Comparison of ENCODE assay signal across 2 cellular contexts in genomic region chr7:143264196-143264568, GRCh38. TPM values are rescaled to one million over a fixed set of nuclear protein-coding genes. Genes with fewer than 3 reads are reported as not detected.
DNase-seq lines count a peak whose midpoint lies in the region; ATAC-seq and TF ChIP-seq lines count a peak whose summit lies in the region.
"Not testable (repeated sequence)": the region's sequence is repeated elsewhere in the genome, so short reads cannot be mapped to it uniquely, and the experiment has no call there.

No MANE protein-coding gene starts in this region.

- not testable (repeated sequence) for H3F3A ChIP-seq in PC-3 (ENCODE audit: low read length, unreplicated experiment)

- peaks cover 16% of the 10 kb centered on the region; the same call in 1 of the 2 replicates for H3K36me3 ChIP-seq in PC-3 (ENCODE audit: low read depth, low read length)

- CTCF ChIA-PET in PC-3 (lab: Charles Lee): interaction anchor here (1.7 kb wide), 1 partner anchor 35 kb away, joined by 5 read pairs; no protein-coding TSS in a partner anchor

- not testable (repeated sequence) for H3K9me3 ChIP-seq in PC-3 (ENCODE audit: low read length); mononuclear cell (ENCODE audit: low read depth, low read length)

- not testable (repeated sequence) for ATAC-seq in PC-3

- TF ChIP-seq CTCF in PC-3 (conservative IDR thresholded peaks at IDR 0.05; ENCODE audit: low read depth, low read length): not testable (repeated sequence)

- H3K27ac ChIP-seq in PC-3 (ENCODE audit: low read length): not testable (repeated sequence)

- H2AFZ ChIP-seq in PC-3 (ENCODE audit: low read length): peak overlapping the region; percentile 92

- intact Hi-C loops in PC-3 (cut with micrococcal nuclease): not testable (repeated sequence)

- not testable (repeated sequence) for BruUV-seq in PC-3 (replicated peaks; lab: Mats Ljungman, UMichigan)

- H3K4me3 ChIP-seq in PC-3 (ENCODE audit: low read length) (peak overlapping the region; percentile 83), mononuclear cell (ENCODE audit: low read length) (peak overlapping the region; percentile 75)

- not testable (repeated sequence) for H3K9me2 ChIP-seq in PC-3 (replicated peaks; ENCODE audit: low read length)

- POLR2A ChIA-PET in PC-3 (lab: Charles Lee; ENCODE audit: unreplicated experiment): interaction anchor here (1.2 to 1.7 kb wide), 2 partner anchors 15 to 32 kb away, joined by 7 read pairs; no protein-coding TSS in a partner anchor

- H4K20me1 ChIP-seq in PC-3 (ENCODE audit: low read length): not testable (repeated sequence)

- peaks cover 24% of the 10 kb centered on the region for H3K79me2 ChIP-seq in PC-3 (ENCODE audit: low read length)

- peak overlapping the region; percentile 87 for H3K9ac ChIP-seq in PC-3 (ENCODE audit: low read length)

- H3K4me1 ChIP-seq in PC-3 (ENCODE audit: insufficient read depth, low read length) (peaks cover 25% of the 10 kb centered on the region), mononuclear cell (ENCODE audit: insufficient read depth, low read length) (peaks cover 41% of the 10 kb centered on the region)

- not testable (repeated sequence) for DNase-seq in PC-3

- not testable (repeated sequence) for H3K27me3 ChIP-seq in PC-3 (ENCODE audit: low read length); mononuclear cell (ENCODE audit: insufficient read depth, low read length)

- peak overlapping the region; percentile 89 for H3K4me2 ChIP-seq in PC-3 (ENCODE audit: low read length)

RNA-seq across cellular contexts. Expression of gene GSTK1, which starts 0.9 kb away (rescaled TPM):
- total RNA-seq in PC-3 (2014; rRNA removed) (111 and 117 TPM in 2 replicates), mononuclear cell (245 TPM)

RNA-seq across cellular contexts. Expression of gene TMEM139, which starts 20.6 kb away (rescaled TPM):
- total RNA-seq in PC-3 (2014; rRNA removed): 5.2 and 6.2 TPM in 2 replicates
- 0.10 TPM for total RNA-seq in mononuclear cell

RNA-seq across cellular contexts. Expression of gene CASP2, which starts 24.0 kb away (rescaled TPM):
- total RNA-seq in PC-3 (2014; rRNA removed) (25.1 and 26.4 TPM in 2 replicates), mononuclear cell (13.7 TPM)

RNA-seq across cellular contexts. Expression of gene TAS2R40, which starts 42.3 kb away (rescaled TPM):
- total RNA-seq in PC-3 (2014; rRNA removed) (not detected in 2 replicates), mononuclear cell (not detected)

RNA-seq across cellular contexts. Expression of gene CLCN1, which starts 51.7 kb away (rescaled TPM):
- total RNA-seq in PC-3 (2014; rRNA removed) (0.55 and 0.69 TPM in 2 replicates), mononuclear cell (0.21 TPM)
